ENCODE assay signal across 1 cellular context in genomic region chr17:50203589-50204345, GRCh38.
TF ChIP-seq lines count a peak whose summit lies in the region.

No MANE protein-coding gene starts in this region.

TF ChIP-seq in IMR-90, 13 proteins besides CTCF, POLR2A, EP300 and RAD21:
- TF ChIP-seq RCOR1 (IDR thresholded peaks at IDR 0.05; ENCODE audit: insufficient replicate concordance, low read length) (no peak), ELK1 (IDR thresholded peaks at IDR 0.05; ENCODE audit: borderline replicate concordance, low read depth, low read length) (no peak), NFE2L2 (IDR thresholded peaks at IDR 0.05; ENCODE audit: low read depth, low read length) (no peak), BHLHE40 (IDR thresholded peaks at IDR 0.05; ENCODE audit: low read depth, low read length) (peak; percentile 53), CHD1 (IDR thresholded peaks at IDR 0.05; ENCODE audit: low read depth, low read length) (no peak), SMC3 (IDR thresholded peaks at IDR 0.05; ENCODE audit: low read depth, low read length) (peak; percentile 34; the same call in 1 of the 2 replicates), FOS (IDR thresholded peaks at IDR 0.05; ENCODE audit: low read depth, low read length) (0 out of 2 replicates have a peak, but pooled peaks have one; percentile 17), MXI1 (IDR thresholded peaks at IDR 0.05; ENCODE audit: borderline replicate concordance, low read depth, low read length) (peak; percentile 81), MAZ (IDR thresholded peaks at IDR 0.05; ENCODE audit: borderline replicate concordance, low read depth, low read length) (peak; percentile 92), CEBPB (IDR thresholded peaks at IDR 0.05; ENCODE audit: low read depth, low read length) (no peak)
